27 cellular contexts compared by ENCODE assay signal in genomic region chr5:8208307-8208706, GRCh38.
"Had no signal": no experiment of that assay in that cellular context is flagged by ENCODE, and none has a peak within 500 bp of the region (broad histone marks: within the 10 kb centered on the region; RNA-seq: fewer than 3 reads in every experiment).

No MANE protein-coding gene starts in this region.

- FAIRE-seq: endothelial cell of umbilical vein, islet of Langerhans had no signal

- H3K4me3 Mint-ChIP-seq: mesothelial cell of epicardium; naive B cell; natural killer cell treated with Interleukin-12 subunit alpha and Interleukin-12 subunit beta and Interleukin-15 and Interleukin-18, amount 100 ng/mL, for 72 hours; neural progenitor cell; stimulated activated naive B cell treated with anti-CD40 and anti-IgM and Interleukin-4, amounts not matched to agents 10 μg/mL and 1 μg/mL and 100 μg/mL, for 72 hours; stimulated activated naive CD8-positive, alpha-beta T cell treated with anti-CD3 and anti-CD28 coated beads, Interleukin-15, Interleukin-2, amounts not matched to agents 100 ng/mL and 50 ng/mL, for 24 hours had no signal

- H3K9me3 ChIP-seq: esophagus squamous epithelium, mucosa of descending colon, prostate gland, right atrium auricular region, sigmoid colon, thoracic aorta, vagina had no signal

- H3K4me1 Mint-ChIP-seq: mesothelial cell of epicardium; naive B cell; neural progenitor cell; stimulated activated naive B cell treated with anti-CD40 and anti-IgM and Interleukin-4, amounts not matched to agents 10 μg/mL and 1 μg/mL and 100 μg/mL, for 72 hours had no signal

- H3K27ac Mint-ChIP-seq: mesothelial cell of epicardium; naive B cell; natural killer cell treated with Interleukin-12 subunit alpha and Interleukin-12 subunit beta and Interleukin-15 and Interleukin-18, amount 100 ng/mL, for 72 hours; neural progenitor cell; stimulated activated naive B cell treated with anti-CD40 and anti-IgM and Interleukin-4, amounts not matched to agents 10 μg/mL and 1 μg/mL and 100 μg/mL, for 72 hours; stimulated activated naive CD8-positive, alpha-beta T cell treated with anti-CD3 and anti-CD28 coated beads, Interleukin-15, Interleukin-2, amounts not matched to agents 100 ng/mL and 50 ng/mL, for 24 hours had no signal

- DNase-seq: dermis blood vessel endothelial cell; effector memory CD4-positive, alpha-beta T cell; esophagus squamous epithelium; foreskin melanocyte; glutamatergic neuron; heart right ventricle; hippocampal formation; left cardiac atrium; left lung; mesenchymal stem cell; mucosa of descending colon; naive B cell; nucleus accumbens; sigmoid colon; stimulated activated naive B cell treated with anti-CD40 and anti-IgM and Interleukin-4, amounts not matched to agents 10 μg/mL and 1 μg/mL and 100 μg/mL, for 72 hours had no signal

- ATAC-seq: heart right ventricle; left cardiac atrium; left lung; mucosa of descending colon; stimulated activated naive B cell treated with anti-CD40 and anti-IgM and Interleukin-4, amounts not matched to agents 10 μg/mL and 1 μg/mL and 100 μg/mL, for 72 hours had no signal

- H3K36me3 Mint-ChIP-seq: mesothelial cell of epicardium; naive B cell; neural progenitor cell; stimulated activated naive B cell treated with anti-CD40 and anti-IgM and Interleukin-4, amounts not matched to agents 10 μg/mL and 1 μg/mL and 100 μg/mL, for 72 hours had no signal

- H3K27ac ChIP-seq: coronary artery, esophagus squamous epithelium, heart right ventricle, left lung, neural progenitor cell, prostate gland, right atrium auricular region, sigmoid colon, thoracic aorta, tibial nerve, vagina had no signal

- H3K4me2 ChIP-seq: neural progenitor cell had no signal

- H3K9ac ChIP-seq: neural progenitor cell had no signal

- H3K27me3 Mint-ChIP-seq: naive B cell; natural killer cell treated with Interleukin-12 subunit alpha and Interleukin-12 subunit beta and Interleukin-15 and Interleukin-18, amount 100 ng/mL, for 72 hours; stimulated activated naive B cell treated with anti-CD40 and anti-IgM and Interleukin-4, amounts not matched to agents 10 μg/mL and 1 μg/mL and 100 μg/mL, for 72 hours; stimulated activated naive CD8-positive, alpha-beta T cell treated with anti-CD3 and anti-CD28 coated beads, Interleukin-15, Interleukin-2, amounts not matched to agents 100 ng/mL and 50 ng/mL, for 24 hours had no signal

- H3K36me3 ChIP-seq: esophagus squamous epithelium, heart right ventricle, left lung, neural progenitor cell, prostate gland, right atrium auricular region, sigmoid colon, thoracic aorta, tibial nerve, vagina had no signal

- H3K4me3 ChIP-seq: coronary artery, esophagus squamous epithelium, heart right ventricle, left lung, mucosa of descending colon, neural progenitor cell, prostate gland, right atrium auricular region, sigmoid colon, thoracic aorta, tibial nerve, vagina had no signal

- H3K9me3 Mint-ChIP-seq: neural progenitor cell had no signal

- H2AFZ ChIP-seq: neural progenitor cell had no signal

- H3K4me1 ChIP-seq: esophagus squamous epithelium, heart right ventricle, left lung, neural progenitor cell, prostate gland, right atrium auricular region, sigmoid colon, tibial nerve, vagina had no signal

- H3K27me3 ChIP-seq: esophagus squamous epithelium, heart right ventricle, left lung, neural progenitor cell, right atrium auricular region, sigmoid colon, tibial nerve, vagina had no signal
